ENCODE assay signal across 17 cellular contexts in genomic region chr3:87691109-87691508, GRCh38.
"Had no signal": no experiment of that assay in that cellular context is flagged by ENCODE, and none has a peak within 500 bp of the region (broad histone marks: within the 10 kb centered on the region; RNA-seq: fewer than 3 reads in every experiment).

No MANE protein-coding gene starts in this region.

- ATAC-seq: left lung had no signal

- H3K9me3 ChIP-seq: ascending aorta, left lung, tibial nerve, vagina had no signal

- H3K27me3 ChIP-seq: ascending aorta, left lung, tibial nerve, vagina had no signal

- FAIRE-seq: endothelial cell of umbilical vein had no signal

- H3K4me1 ChIP-seq: ascending aorta, left lung, tibial nerve, vagina had no signal

- DNase-seq: activated CD4-positive, alpha-beta T cell treated with anti-CD3 and anti-CD28 coated beads for 1 hour; activated CD4-positive, alpha-beta T cell treated with anti-CD3 and anti-CD28 coated beads, Interleukin-2, amount 50 U/mL, for 4 hours; activated gamma-delta T cell; effector memory CD4-positive, alpha-beta T cell; foreskin melanocyte; hypothalamus; islet precursor cell; nephron progenitor cell; occipital lobe; posterior cingulate gyrus; retina; T1000 had no signal

- H3K4me3 ChIP-seq: ascending aorta, left lung, tibial nerve, vagina had no signal

- H3K36me3 ChIP-seq: ascending aorta, left lung, tibial nerve, vagina had no signal

- H3K27ac ChIP-seq: ascending aorta, left lung, tibial nerve, vagina had no signal
